In genomic region chr1:182833271-182833670, GRCh38 we compare ENCODE assay signal across 2 cellular contexts.
TF ChIP-seq lines count a peak whose summit lies in the region.

No MANE protein-coding gene starts in this region.

TF ChIP-seq in endothelial cell of umbilical vein, 7 proteins besides CTCF, POLR2A, EP300 and RAD21:
- TF ChIP-seq FOS (IDR thresholded peaks at IDR 0.05; ENCODE audit: borderline replicate concordance, insufficient read depth, low read length) (peak; percentile 55), GATA2 (IDR thresholded peaks at IDR 0.05; ENCODE audit: insufficient read depth, insufficient read length, low read depth, low read length) (no peak)

TF ChIP-seq in GM12891, 5 proteins besides CTCF, POLR2A, EP300 and RAD21:
- TF ChIP-seq PAX5 (IDR thresholded peaks at IDR 0.05; ENCODE audit: insufficient read depth, low read length, severe bottlenecking): no peak
- no peak for TF ChIP-seq TAF1 (IDR thresholded peaks at IDR 0.05; ENCODE audit: low read depth, low read length)
- TF ChIP-seq POLR2AphosphoS5 (IDR thresholded peaks at IDR 0.05; ENCODE audit: low read depth, low read length): no peak
- TF ChIP-seq POU2F2 (IDR thresholded peaks at IDR 0.05; ENCODE audit: low read depth, low read length): no peak
- TF ChIP-seq SPI1 (IDR thresholded peaks at IDR 0.05; ENCODE audit: low read depth, low read length): no peak
TF ChIP-seq in GM12891: peak in this region for 0.
